16 cellular contexts compared by ENCODE assay signal in genomic region chr12:108567388-108567787, GRCh38. TPM values are rescaled to one million over a fixed set of nuclear protein-coding genes. Genes with fewer than 3 reads are reported as not detected.
A peak's percentile ranks its signal among the peaks of the same experiment; 100 is the strongest.
DNase-seq lines count a peak whose midpoint lies in the region; ATAC-seq and TF ChIP-seq lines count a peak whose summit lies in the region.
"Had no signal": no experiment of that assay in that cellular context is flagged by ENCODE, and none has a peak within 500 bp of the region (broad histone marks: within the 10 kb centered on the region; RNA-seq: fewer than 3 reads in every experiment).

No MANE protein-coding gene starts in this region.

- no peaks in the 10 kb centered on the region for H3K27me3 Mint-ChIP-seq in activated naive CD4-positive, alpha-beta T cell treated with anti-CD3 and anti-CD28 coated beads, Interleukin-2, amount 50 U/mL, for 24 hours
- H3K27me3 Mint-ChIP-seq in activated CD8-positive, alpha-beta T cell treated with anti-CD3 and anti-CD28 coated beads, Interleukin-2, amount 10 ng/mL, durations not matched to agents 7 days and 5 days (ENCODE audit: low read depth) = no peaks in the 10 kb centered on the region
- H3K27me3 Mint-ChIP-seq in memory B cell = no peaks in the 10 kb centered on the region

- H3K4me3 ChIP-seq in tibial nerve = no peak overlapping the region
- H3K4me3 ChIP-seq: GM23248, thoracic aorta had no signal

- H3K9me3 ChIP-seq in tibial nerve = no peaks in the 10 kb centered on the region
- H3K9me3 ChIP-seq: thoracic aorta had no signal

- no peaks in the 10 kb centered on the region for H3K9me3 Mint-ChIP-seq in activated naive CD4-positive, alpha-beta T cell treated with anti-CD3 and anti-CD28 coated beads, Interleukin-2, amount 50 U/mL, for 24 hours
- H3K9me3 Mint-ChIP-seq in activated CD8-positive, alpha-beta T cell treated with anti-CD3 and anti-CD28 coated beads, Interleukin-2, amount 10 ng/mL, durations not matched to agents 7 days and 5 days (ENCODE audit: insufficient read depth) = no peaks in the 10 kb centered on the region
- no peaks in the 10 kb centered on the region for H3K9me3 Mint-ChIP-seq in memory B cell

- peaks cover 82% of the 10 kb centered on the region for H3K4me1 Mint-ChIP-seq in activated naive CD4-positive, alpha-beta T cell treated with anti-CD3 and anti-CD28 coated beads, Interleukin-2, amount 50 U/mL, for 24 hours
- peaks cover 79% of the 10 kb centered on the region for H3K4me1 Mint-ChIP-seq in activated CD8-positive, alpha-beta T cell treated with anti-CD3 and anti-CD28 coated beads, Interleukin-2, amount 10 ng/mL, durations not matched to agents 7 days and 5 days (ENCODE audit: low read depth)
- H3K4me1 Mint-ChIP-seq in memory B cell = peaks cover 54% of the 10 kb centered on the region

- peaks cover 0 to 63% (median 16%) of the 10 kb centered on the region in 3 donors for H3K36me3 ChIP-seq in tibial nerve

- peaks cover 0 to 54% (median 5%) of the 10 kb centered on the region in 4 donors for H3K4me1 ChIP-seq in tibial nerve

- TF ChIP-seq EP300 in tibial nerve (IDR thresholded peaks at IDR 0.05) = no peak

- peak overlapping the region; percentile 97 for H3K27ac Mint-ChIP-seq in activated naive CD4-positive, alpha-beta T cell treated with anti-CD3 and anti-CD28 coated beads, Interleukin-2, amount 50 U/mL, for 24 hours
- peak overlapping the region; percentile 97 for H3K27ac Mint-ChIP-seq in activated CD8-positive, alpha-beta T cell treated with anti-CD3 and anti-CD28 coated beads, Interleukin-2, amount 10 ng/mL, durations not matched to agents 7 days and 5 days
- peak overlapping the region; percentile 96 for H3K27ac Mint-ChIP-seq in memory B cell

- 60 to 67% methylated on average over 4 of the region's 4 CpGs for WGBS in tibial nerve, 2 donors

- peaks cover 25% of the 10 kb centered on the region for H3K36me3 Mint-ChIP-seq in activated naive CD4-positive, alpha-beta T cell treated with anti-CD3 and anti-CD28 coated beads, Interleukin-2, amount 50 U/mL, for 24 hours
- peaks cover 55% of the 10 kb centered on the region for H3K36me3 Mint-ChIP-seq in activated CD8-positive, alpha-beta T cell treated with anti-CD3 and anti-CD28 coated beads, Interleukin-2, amount 10 ng/mL, durations not matched to agents 7 days and 5 days (ENCODE audit: low read depth)
- peaks cover 23% of the 10 kb centered on the region for H3K36me3 Mint-ChIP-seq in memory B cell

- ATAC-seq in activated CD8-positive, alpha-beta T cell treated with anti-CD3 and anti-CD28 coated beads, Interleukin-2, amount 10 ng/mL, durations not matched to agents 7 days and 5 days = no peak
- ATAC-seq in memory B cell (ENCODE audit: low read depth) = no peak
- ATAC-seq: foreskin keratinocyte, HepG2, Panc1 had no signal

- no peak for TF ChIP-seq CTCF in tibial nerve (IDR thresholded peaks at IDR 0.05)

- no peak for TF ChIP-seq POLR2A in tibial nerve (IDR thresholded peaks at IDR 0.05)

- CTCF ChIA-PET in activated CD8-positive, alpha-beta T cell treated with anti-CD3 and anti-CD28 coated beads, Interleukin-2, amount 10 ng/mL, durations not matched to agents 7 days and 5 days (lab: Charles Lee) = interaction anchor here (1.0 to 19.8 kb wide), 7 partner anchors 50 to 383 kb away, joined by 3 to 574 read pairs (median 29); partner anchors contain the start of gene SELPLG

- H3K27me3 ChIP-seq in tibial nerve = no peaks in the 10 kb centered on the region
- H3K27me3 ChIP-seq: foreskin keratinocyte had no signal

- POLR2A ChIA-PET in activated CD8-positive, alpha-beta T cell treated with anti-CD3 and anti-CD28 coated beads, Interleukin-2, amount 10 ng/mL, durations not matched to agents 7 days and 5 days (lab: Charles Lee) = interaction anchor here (2.5 to 5.0 kb wide), 3 partner anchors 50 to 66 kb away, joined by 9 to 43 read pairs (median 13); partner anchors contain the start of gene SELPLG

- H3K27ac ChIP-seq in tibial nerve = peak overlapping the region in 3 of 4 donors; percentile 23 to 67 (median 40)
- H3K27ac ChIP-seq: foreskin keratinocyte, GM23248 had no signal

- no peak overlapping the region for H3K4me3 Mint-ChIP-seq in activated naive CD4-positive, alpha-beta T cell treated with anti-CD3 and anti-CD28 coated beads, Interleukin-2, amount 50 U/mL, for 24 hours
- no peak overlapping the region for H3K4me3 Mint-ChIP-seq in activated CD8-positive, alpha-beta T cell treated with anti-CD3 and anti-CD28 coated beads, Interleukin-2, amount 10 ng/mL, durations not matched to agents 7 days and 5 days
- no peak overlapping the region for H3K4me3 Mint-ChIP-seq in memory B cell

- DNase-seq in activated naive CD4-positive, alpha-beta T cell treated with anti-CD3 and anti-CD28 coated beads, Interleukin-2, amount 50 U/mL, for 16 hours = no peak
- no peak for DNase-seq in activated CD8-positive, alpha-beta T cell treated with anti-CD3 and anti-CD28 coated beads, Interleukin-2, amount 10 ng/mL, durations not matched to agents 7 days and 5 days
- DNase-seq in memory B cell (ENCODE audit: low spot score in 2 of 2) (no peak), tibial nerve (ENCODE audit: low spot score in 2 of 2) (peak in 1 of 2 donors; percentile 48), NCI-H1930 (lab: John Stamatoyannopoulos, UW) (no peak), OCI-M1 (lab: John Stamatoyannopoulos, UW) (no peak)
- DNase-seq in effector CD4-positive, alpha-beta T cell = no peak
- DNase-seq: activated gamma-delta T cell treated with Interleukin-2 at 50 U/mL for 16 hours, foreskin keratinocyte, GM23248, NCI-H2171, posterior cingulate gyrus had no signal

RNA-seq across cellular contexts. Expression of gene ISCU, which starts 5.0 kb away (rescaled TPM):
- total RNA-seq in activated CD8-positive, alpha-beta T cell treated with anti-CD3 and anti-CD28 coated beads, Interleukin-2, amount 10 ng/mL, durations not matched to agents 7 days and 5 days = 10 to 100 TPM; 58.5 to 59.5 TPM
- total RNA-seq in tibial nerve = 100 to 1,000 TPM; 172 to 269 (median 185) TPM

RNA-seq across cellular contexts. Expression of gene SART3, which starts 6.4 kb away (rescaled TPM):
- total RNA-seq in activated CD8-positive, alpha-beta T cell treated with anti-CD3 and anti-CD28 coated beads, Interleukin-2, amount 10 ng/mL, durations not matched to agents 7 days and 5 days = 10 to 100 TPM; 67.9 to 76.9 TPM
- total RNA-seq in tibial nerve = 10 to 100 TPM; 51.3 to 70.1 (median 63.4) TPM

RNA-seq across cellular contexts. Expression of gene TMEM119, which starts 30.5 kb away (rescaled TPM):
- total RNA-seq in activated CD8-positive, alpha-beta T cell treated with anti-CD3 and anti-CD28 coated beads, Interleukin-2, amount 10 ng/mL, durations not matched to agents 7 days and 5 days = not detected
- total RNA-seq in tibial nerve = 10 to 100 TPM in 3 of 4 donors, 1 to 10 TPM in 1; 9.0 to 48.8 (median 42.3) TPM
- total RNA-seq: foreskin keratinocyte, HepG2 had no signal

RNA-seq across cellular contexts. Expression of gene FICD, which starts 52.3 kb away (rescaled TPM):
- 1 to 10 TPM; 4.6 to 5.2 TPM for total RNA-seq in activated CD8-positive, alpha-beta T cell treated with anti-CD3 and anti-CD28 coated beads, Interleukin-2, amount 10 ng/mL, durations not matched to agents 7 days and 5 days
- total RNA-seq in tibial nerve = 10 to 100 TPM in 1 of 4 donors, 1 to 10 TPM in 3; 4.8 to 13.2 (median 8.3) TPM

Comparison
In these comparisons a context has a peak if more than half of its experiments do, and no peak if none do; other contexts are left out.
1. RNA of gene TMEM119, which starts 30.5 kb away (total RNA-seq): 9.0 to 48.8 TPM in tibial nerve; not detected in activated CD8-positive, alpha-beta T cell treated with anti-CD3 and anti-CD28 coated beads, Interleukin-2, amount 10 ng/mL, durations not matched to agents 7 days and 5 days; every median in the first group is over 4 times any median in the second.
2. Peak in every context shown above with its lines, with median percentiles within 50 percentile points of each other: H3K27ac Mint-ChIP-seq.